ENCODE assay signal across 28 cellular contexts in genomic region chr3:55661141-55661540, GRCh38.
A peak's percentile ranks its signal among the peaks of the same experiment; 100 is the strongest.
DNase-seq lines count a peak whose midpoint lies in the region; ATAC-seq, FAIRE-seq and TF ChIP-seq lines count a peak whose summit lies in the region.
"Had no signal": no experiment of that assay in that cellular context is flagged by ENCODE, and none has a peak within 500 bp of the region (broad histone marks: within the 10 kb centered on the region; RNA-seq: fewer than 3 reads in every experiment).

No MANE protein-coding gene starts in this region.

- DNase-seq in GM18507 (ENCODE audit: extremely low spot score, insufficient read length, low read depth) (no peak), cerebellum (ENCODE audit: low spot score) (peak; percentile 68), right atrium auricular region (ENCODE audit: low spot score) (no peak)
- no peak for DNase-seq in activated T-cell treated with anti-CD3 and anti-CD28 coated beads, Interleukin-2, amount 50 U/mL, for 48 hours
- DNase-seq: activated CD4-positive, alpha-beta T cell treated with anti-CD3 and anti-CD28 coated beads for 4 hours; activated CD8-positive, alpha-beta memory T cell treated with anti-CD3 and anti-CD28 coated beads for 24 hours; activated T-cell treated with anti-CD3 and anti-CD28 coated beads for 4 hours; amniotic stem cell; COR-L47; foreskin fibroblast; MG63; NCI-H2081; NCI-H748 treated with DMSO at 0.1 percent for 48 hours; retina; stimulated activated naive B cell treated with anti-CD40 and anti-IgM and Interleukin-4, amounts not matched to agents 10 μg/mL and 1 μg/mL and 100 μg/mL, for 72 hours; upper lobe of right lung; WERI-Rb-1 had no signal

- no peak overlapping the region for H3K27ac ChIP-seq in right atrium auricular region
- H3K27ac ChIP-seq: esophagus muscularis mucosa, parathyroid adenoma, SJSA1, skin epidermis, suprapubic skin, upper lobe of right lung, WERI-Rb-1 had no signal

- ATAC-seq in GM21529 (IDR thresholded peaks at IDR 0.05; ENCODE audit: unreplicated experiment) = peak; percentile 54
- ATAC-seq in HG03442 (IDR thresholded peaks at IDR 0.05; ENCODE audit: unreplicated experiment) = peak; percentile 38
- ATAC-seq in HG03469 (IDR thresholded peaks at IDR 0.05; ENCODE audit: unreplicated experiment) = no peak
- ATAC-seq: K562; stimulated activated naive B cell treated with anti-CD40 and anti-IgM and Interleukin-4, amounts not matched to agents 10 μg/mL and 1 μg/mL and 100 μg/mL, for 72 hours; upper lobe of right lung had no signal

- H3K4me3 ChIP-seq in right atrium auricular region = no peak overlapping the region
- H3K4me3 ChIP-seq: esophagus muscularis mucosa, K562, MG63, SJSA1, skin epidermis, suprapubic skin, upper lobe of right lung had no signal

- peak; percentile 51 for FAIRE-seq in GM18507 (lab: Jason Lieb, UNC)
- FAIRE-seq: H54, HTR-8/SVneo, K562 had no signal

- no peak for TF ChIP-seq CTCF in right atrium auricular region (IDR thresholded peaks at IDR 0.05)

- H3K27me3 ChIP-seq in right atrium auricular region = no peaks in the 10 kb centered on the region
- H3K27me3 ChIP-seq: esophagus muscularis mucosa, MG63, SJSA1, suprapubic skin, upper lobe of right lung had no signal

- no peaks in the 10 kb centered on the region for H3K36me3 ChIP-seq in right atrium auricular region
- H3K36me3 ChIP-seq: esophagus muscularis mucosa, MG63, SJSA1, suprapubic skin, upper lobe of right lung, WERI-Rb-1 had no signal

- H3K4me1 ChIP-seq in right atrium auricular region = no peaks in the 10 kb centered on the region
- H3K4me1 ChIP-seq: parathyroid adenoma, upper lobe of right lung had no signal

- no peaks in the 10 kb centered on the region for H3K9me3 ChIP-seq in right atrium auricular region
- H3K9me3 ChIP-seq: esophagus muscularis mucosa, MG63, SJSA1, suprapubic skin, upper lobe of right lung had no signal
